In the genomic region with DNA sequence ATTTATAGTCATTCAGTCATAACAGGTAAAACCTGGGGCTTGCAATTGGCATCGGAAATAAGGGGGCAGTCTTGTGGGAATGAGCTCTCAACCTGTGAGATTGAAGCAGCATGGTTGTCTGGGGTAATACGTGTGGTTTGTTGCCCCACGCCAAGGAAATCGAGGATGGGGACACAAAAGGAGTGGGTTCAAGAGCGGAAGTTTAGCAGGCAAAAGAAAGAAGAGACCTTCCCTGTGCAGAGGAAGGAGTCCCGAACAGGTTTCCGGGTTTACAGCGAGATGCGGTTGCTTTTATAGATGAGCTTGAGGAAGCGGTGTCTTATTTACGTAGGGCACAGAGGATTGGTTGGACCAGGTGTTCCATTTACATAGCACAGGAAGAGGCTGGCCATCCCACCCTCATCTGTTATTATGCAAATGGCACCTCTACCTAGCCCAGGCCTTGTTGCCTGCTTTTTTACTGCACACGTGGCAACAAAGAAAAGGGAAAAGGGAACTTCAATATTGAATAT, we compare ENCODE assay signal across 8 cellular contexts. TPM values are rescaled to one million over a fixed set of nuclear protein-coding genes. Genes with fewer than 3 reads are reported as not detected.
DNase-seq lines count a peak whose midpoint lies in the region; ATAC-seq and TF ChIP-seq lines count a peak whose summit lies in the region.

No MANE protein-coding gene starts in this region.

- H3K36me3 Mint-ChIP-seq in IgD-negative memory B cell: no peaks in the 10 kb centered on the region
- peaks cover 8 to 18% of the 10 kb centered on the region in 2 donors for H3K36me3 Mint-ChIP-seq in activated naive CD4-positive, alpha-beta T cell treated with anti-CD3 and anti-CD28 coated beads, Interleukin-2, amount 50 U/mL, for 72 hours
- H3K36me3 Mint-ChIP-seq in stimulated activated memory B cell treated with anti-CD40 and anti-IgM and Interleukin-4, amounts not matched to agents 10 μg/mL and 1 μg/mL and 100 μg/mL, for 72 hours: peaks cover 2% of the 10 kb centered on the region

- peak; percentile 90 for DNase-seq in COR-L47 (lab: John Stamatoyannopoulos, UW)
- peak; percentile 70 to 87 for DNase-seq in SHP77 (lab: John Stamatoyannopoulos, UW)
- peak; percentile 56 to 76 for DNase-seq in activated naive CD4-positive, alpha-beta T cell treated with anti-CD3 and anti-CD28 coated beads, Interleukin-2, amount 50 U/mL, for 72 hours (ENCODE audit: low spot score in 2 of 2)
- DNase-seq in kidney tubule cell (ENCODE audit: low spot score): peak; percentile 55
- no peak for DNase-seq in GOT3 (lab: John Stamatoyannopoulos, UW)
- no peak for DNase-seq in brain microvascular endothelial cell

- peak; percentile 76 to 80 for ATAC-seq in activated naive CD4-positive, alpha-beta T cell treated with anti-CD3 and anti-CD28 coated beads, Interleukin-2, amount 50 U/mL, for 72 hours
- ATAC-seq in stimulated activated memory B cell treated with anti-CD40 and anti-IgM and Interleukin-4, amounts not matched to agents 10 μg/mL and 1 μg/mL and 100 μg/mL, for 72 hours: peak; percentile 69

- peaks cover 23 to 26% (median 25%) of the 10 kb centered on the region in 3 donors for H3K4me1 Mint-ChIP-seq in IgD-negative memory B cell
- peaks cover 19% of the 10 kb centered on the region for H3K4me1 Mint-ChIP-seq in stimulated activated memory B cell treated with anti-CD40 and anti-IgM and Interleukin-4, amounts not matched to agents 10 μg/mL and 1 μg/mL and 100 μg/mL, for 72 hours

- TF ChIP-seq CTCF in brain microvascular endothelial cell (IDR thresholded peaks at IDR 0.05; ENCODE audit: low read depth, low read length, missing control alignments): no peak

- H3K4me3 Mint-ChIP-seq in IgD-negative memory B cell: peak overlapping the region; percentile 79 to 92 (median 88)
- peak overlapping the region; percentile 79 for H3K4me3 Mint-ChIP-seq in stimulated activated memory B cell treated with anti-CD40 and anti-IgM and Interleukin-4, amounts not matched to agents 10 μg/mL and 1 μg/mL and 100 μg/mL, for 72 hours

- H3K4me3 ChIP-seq in brain microvascular endothelial cell (ENCODE audit: low read depth, low read length): no peak overlapping the region

- H3K9me3 Mint-ChIP-seq in IgD-negative memory B cell: peaks cover 2 to 10% (median 4%) of the 10 kb centered on the region in 3 donors
- H3K9me3 Mint-ChIP-seq in activated naive CD4-positive, alpha-beta T cell treated with anti-CD3 and anti-CD28 coated beads, Interleukin-2, amount 50 U/mL, for 72 hours: peaks cover 5 to 12% of the 10 kb centered on the region in 2 donors
- H3K9me3 Mint-ChIP-seq in stimulated activated memory B cell treated with anti-CD40 and anti-IgM and Interleukin-4, amounts not matched to agents 10 μg/mL and 1 μg/mL and 100 μg/mL, for 72 hours: peaks cover 10% of the 10 kb centered on the region

- no peak overlapping the region for H3K27ac ChIP-seq in brain microvascular endothelial cell

- no peaks in the 10 kb centered on the region for H3K27me3 ChIP-seq in brain microvascular endothelial cell (replicated peaks)

- peaks cover 1% of the 10 kb centered on the region for H3K27me3 Mint-ChIP-seq in IgD-negative memory B cell
- no peaks in the 10 kb centered on the region for H3K27me3 Mint-ChIP-seq in stimulated activated memory B cell treated with anti-CD40 and anti-IgM and Interleukin-4, amounts not matched to agents 10 μg/mL and 1 μg/mL and 100 μg/mL, for 72 hours

- no peaks in the 10 kb centered on the region for H3K36me3 ChIP-seq in brain microvascular endothelial cell (replicated peaks)

- H3K27ac Mint-ChIP-seq in IgD-negative memory B cell: peak overlapping the region; percentile 91 to 98 (median 97)
- H3K27ac Mint-ChIP-seq in activated naive CD4-positive, alpha-beta T cell treated with anti-CD3 and anti-CD28 coated beads, Interleukin-2, amount 50 U/mL, for 72 hours: peak overlapping the region; percentile 63 to 93
- H3K27ac Mint-ChIP-seq in stimulated activated memory B cell treated with anti-CD40 and anti-IgM and Interleukin-4, amounts not matched to agents 10 μg/mL and 1 μg/mL and 100 μg/mL, for 72 hours: peak overlapping the region; percentile 81

- in situ Hi-C loops in brain microvascular endothelial cell (cut with HindIII; ENCODE audit: low pct_ligation_motif_present, low sequenced_read_pairs): no loop called here

RNA-seq across cellular contexts. Expression of gene IFNAR1, which starts 37.3 kb away (rescaled TPM):
- 93.6 TPM for polyA plus RNA-seq in IgD-negative memory B cell
- total RNA-seq in activated naive CD4-positive, alpha-beta T cell treated with anti-CD3 and anti-CD28 coated beads, Interleukin-2, amount 50 U/mL, for 72 hours: 10 to 100 TPM; 21.9 to 26.4 TPM

RNA-seq across cellular contexts. Expression of gene IFNGR2, which starts 41.1 kb away (rescaled TPM):
- 131 TPM for polyA plus RNA-seq in IgD-negative memory B cell
- 10 to 100 TPM in 1 of 2 donors, 1 to 10 TPM in 1; 9.9 to 15.0 TPM for total RNA-seq in activated naive CD4-positive, alpha-beta T cell treated with anti-CD3 and anti-CD28 coated beads, Interleukin-2, amount 50 U/mL, for 72 hours

Comparison
In these comparisons a context has a peak if more than half of its experiments do, and no peak if none do; other contexts are left out.
1. DNase-seq: peak in COR-L47 (single experiment), SHP77 (2 of 2), activated naive CD4-positive, alpha-beta T cell treated with anti-CD3 and anti-CD28 coated beads, Interleukin-2, amount 50 U/mL, for 72 hours (2 of 2) and kidney tubule cell (single experiment); none in GOT3 (single experiment) and brain microvascular endothelial cell (single experiment).
2. Peak in every context shown above with its lines, with median percentiles within 50 percentile points of each other: H3K27ac Mint-ChIP-seq.